8 cellular contexts compared by ENCODE assay signal in genomic region chr10:80497187-80498038, GRCh38. TPM values are rescaled to one million over a fixed set of nuclear protein-coding genes. Genes with fewer than 3 reads are reported as not detected.
DNase-seq lines count a peak whose midpoint lies in the region; ATAC-seq and TF ChIP-seq lines count a peak whose summit lies in the region.

No MANE protein-coding gene starts in this region.

- no peaks in the 10 kb centered on the region for H3K36me3 ChIP-seq in rectal smooth muscle tissue (ENCODE audit: control insufficient read depth, insufficient read depth, low read length)

- peaks cover 90% of the 10 kb centered on the region for H3K4me1 Mint-ChIP-seq in activated T-helper 1 cell treated with anti-CD3 and anti-CD28 coated beads, Interleukin-12 subunit alpha, Interleukin-12 subunit beta, Interleukin-2, Interleukin-4 antibody, amounts not matched to agents 30 ng/mL and 10 ng/mL and 1 ng/mL, durations not matched to agents 14 hours and 24 hours and 36 hours (ENCODE audit: low read depth)

- H3K4me3 Mint-ChIP-seq in activated T-helper 1 cell treated with anti-CD3 and anti-CD28 coated beads, Interleukin-12 subunit alpha, Interleukin-12 subunit beta, Interleukin-2, Interleukin-4 antibody, amounts not matched to agents 30 ng/mL and 10 ng/mL and 1 ng/mL, durations not matched to agents 14 hours and 24 hours and 36 hours: peak overlapping the region; percentile 44

- peaks cover 10% of the 10 kb centered on the region for H3K9me3 Mint-ChIP-seq in activated T-helper 1 cell treated with anti-CD3 and anti-CD28 coated beads, Interleukin-12 subunit alpha, Interleukin-12 subunit beta, Interleukin-2, Interleukin-4 antibody, amounts not matched to agents 30 ng/mL and 10 ng/mL and 1 ng/mL, durations not matched to agents 14 hours and 24 hours and 36 hours

- H3K4me1 ChIP-seq in rectal smooth muscle tissue (ENCODE audit: control insufficient read depth, insufficient read depth, low read length): peaks cover 30% of the 10 kb centered on the region

- no peak overlapping the region for H3K9ac ChIP-seq in rectal smooth muscle tissue (ENCODE audit: low read length)

- intact Hi-C loops in activated T-helper 1 cell treated with anti-CD3 and anti-CD28 coated beads, Interleukin-12 subunit alpha, Interleukin-12 subunit beta, Interleukin-2, Interleukin-4 antibody, amounts not matched to agents 30 ng/mL and 10 ng/mL and 1 ng/mL, durations not matched to agents 14 hours and 24 hours and 36 hours (cut with micrococcal nuclease): loop anchor here (1.0 to 10.0 kb wide), 3 partner anchors 10 to 293 kb away; partner anchors contain the start of genes ANXA11 and TSPAN14
- intact Hi-C loops in Right ventricle myocardium inferior (cut with DNase I): loop anchor here (2.0 kb wide), 2 partner anchors 23 to 43 kb away; partner anchors contain the start of gene TSPAN14

- DNase-seq in HFF-Myc (ENCODE audit: extremely low read depth, low read depth) (peak; percentile 29), Right ventricle myocardium inferior (ENCODE audit: missing footprints) (peak; percentile 86), NCI-H82 (lab: John Stamatoyannopoulos, UW) (no peak), GM19240 (ENCODE audit: insufficient read length, low spot score) (no peak)
- no peak for DNase-seq in activated T-helper 1 cell treated with anti-CD3 and anti-CD28 coated beads, Interleukin-12 subunit alpha, Interleukin-12 subunit beta, Interleukin-2, Interleukin-4 antibody, amounts not matched to agents 30 ng/mL and 10 ng/mL and 1 ng/mL, durations not matched to agents 14 hours and 24 hours and 36 hours (ENCODE audit: low spot score)

- peak overlapping the region; percentile 89 for H3K27ac Mint-ChIP-seq in activated T-helper 1 cell treated with anti-CD3 and anti-CD28 coated beads, Interleukin-12 subunit alpha, Interleukin-12 subunit beta, Interleukin-2, Interleukin-4 antibody, amounts not matched to agents 30 ng/mL and 10 ng/mL and 1 ng/mL, durations not matched to agents 14 hours and 24 hours and 36 hours

- peaks cover 44% of the 10 kb centered on the region for H3K36me3 Mint-ChIP-seq in activated T-helper 1 cell treated with anti-CD3 and anti-CD28 coated beads, Interleukin-12 subunit alpha, Interleukin-12 subunit beta, Interleukin-2, Interleukin-4 antibody, amounts not matched to agents 30 ng/mL and 10 ng/mL and 1 ng/mL, durations not matched to agents 14 hours and 24 hours and 36 hours (ENCODE audit: low read depth)

- H3K27ac ChIP-seq in rectal smooth muscle tissue (ENCODE audit: low read depth, low read length): peak overlapping the region; percentile 89

- H3K27me3 Mint-ChIP-seq in activated T-helper 1 cell treated with anti-CD3 and anti-CD28 coated beads, Interleukin-12 subunit alpha, Interleukin-12 subunit beta, Interleukin-2, Interleukin-4 antibody, amounts not matched to agents 30 ng/mL and 10 ng/mL and 1 ng/mL, durations not matched to agents 14 hours and 24 hours and 36 hours (ENCODE audit: insufficient read depth): no peaks in the 10 kb centered on the region

- H3K4me3 ChIP-seq in HFF-Myc (replicated peaks; ENCODE audit: low read depth, low read length) (no peak overlapping the region), rectal smooth muscle tissue (ENCODE audit: low read length) (no peak overlapping the region)

- TF ChIP-seq CTCF in HFF-Myc (IDR thresholded peaks at IDR 0.05; ENCODE audit: low read depth, low read length, missing control alignments): no peak

- no peaks in the 10 kb centered on the region for H3K27me3 ChIP-seq in rectal smooth muscle tissue (ENCODE audit: control insufficient read depth, insufficient read depth, low read length)

- peak; percentile 53 for ATAC-seq in Right ventricle myocardium inferior
- no peak for ATAC-seq in HG03469 (IDR thresholded peaks at IDR 0.05; ENCODE audit: unreplicated experiment)
- ATAC-seq in GM19023 (IDR thresholded peaks at IDR 0.05; ENCODE audit: unreplicated experiment): no peak

RNA-seq across cellular contexts. Expression of gene SH2D4B, which starts 40.3 kb away (rescaled TPM):
- 0.18 and 0.20 TPM in 2 replicates for total RNA-seq in activated T-helper 1 cell treated with anti-CD3 and anti-CD28 coated beads, Interleukin-12 subunit alpha, Interleukin-12 subunit beta, Interleukin-2, Interleukin-4 antibody, amounts not matched to agents 30 ng/mL and 10 ng/mL and 1 ng/mL, durations not matched to agents 14 hours and 24 hours and 36 hours
- total RNA-seq in Right ventricle myocardium inferior: not detected

RNA-seq across cellular contexts. Expression of gene TSPAN14, which starts 43.3 kb away (rescaled TPM):
- 75.4 and 81.9 TPM in 2 replicates for total RNA-seq in activated T-helper 1 cell treated with anti-CD3 and anti-CD28 coated beads, Interleukin-12 subunit alpha, Interleukin-12 subunit beta, Interleukin-2, Interleukin-4 antibody, amounts not matched to agents 30 ng/mL and 10 ng/mL and 1 ng/mL, durations not matched to agents 14 hours and 24 hours and 36 hours
- 38.7 TPM for total RNA-seq in Right ventricle myocardium inferior

Comparison
In these comparisons a context has a peak if more than half of its experiments do, and no peak if none do; other contexts are left out.
1. DNase-seq: peak in HFF-Myc (single experiment) and Right ventricle myocardium inferior (single experiment); none in activated T-helper 1 cell treated with anti-CD3 and anti-CD28 coated beads, Interleukin-12 subunit alpha, Interleukin-12 subunit beta, Interleukin-2, Interleukin-4 antibody, amounts not matched to agents 30 ng/mL and 10 ng/mL and 1 ng/mL, durations not matched to agents 14 hours and 24 hours and 36 hours (single experiment), NCI-H82 (single experiment) and GM19240 (single experiment).